ENCODE assay signal across 2 cellular contexts in the genomic region with DNA sequence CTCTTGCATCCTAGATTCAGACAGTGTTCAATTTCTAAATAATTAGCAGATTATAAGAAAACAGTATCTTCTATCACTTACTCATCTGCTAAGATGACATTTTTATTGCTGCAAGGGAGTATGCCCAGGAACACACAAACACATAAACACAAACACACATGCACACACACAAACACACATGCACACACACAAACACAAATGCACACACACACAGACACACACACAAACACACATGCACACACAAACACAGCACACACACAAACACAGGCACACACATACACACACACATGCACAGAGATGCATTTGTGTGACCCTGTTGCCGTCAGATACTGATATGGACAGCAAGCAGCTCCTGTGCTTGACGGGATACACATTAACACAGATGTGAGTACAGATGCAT.
A peak's percentile ranks its signal among the peaks of the same experiment; 100 is the strongest.
TF ChIP-seq lines count a peak whose summit lies in the region.

No MANE protein-coding gene starts in this region.

TF ChIP-seq in HEK293, 187 proteins besides CTCF, POLR2A, EP300 and RAD21:
- TF ChIP-seq, protein P1, sequence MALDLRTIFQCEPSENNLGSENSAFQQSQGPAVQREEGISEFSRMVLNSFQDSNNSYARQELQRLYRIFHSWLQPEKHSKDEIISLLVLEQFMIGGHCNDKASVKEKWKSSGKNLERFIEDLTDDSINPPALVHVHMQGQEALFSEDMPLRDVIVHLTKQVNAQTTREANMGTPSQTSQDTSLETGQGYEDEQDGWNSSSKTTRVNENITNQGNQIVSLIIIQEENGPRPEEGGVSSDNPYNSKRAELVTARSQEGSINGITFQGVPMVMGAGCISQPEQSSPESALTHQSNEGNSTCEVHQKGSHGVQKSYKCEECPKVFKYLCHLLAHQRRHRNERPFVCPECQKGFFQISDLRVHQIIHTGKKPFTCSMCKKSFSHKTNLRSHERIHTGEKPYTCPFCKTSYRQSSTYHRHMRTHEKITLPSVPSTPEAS (tag by site-specific recombination; IDR thresholded peaks at IDR 0.05) = peak; percentile 99
- no peak for TF ChIP-seq ZNF571 (tag by site-specific recombination; IDR thresholded peaks at IDR 0.05)

TF ChIP-seq in K562, 482 proteins besides CTCF, POLR2A, EP300 and RAD21:
- no peak for TF ChIP-seq CCNT2 (IDR thresholded peaks at IDR 0.05; ENCODE audit: borderline replicate concordance, extremely low read depth, insufficient read length, low read depth, low read length)
- TF ChIP-seq SUPT5H (IDR thresholded peaks at IDR 0.05) = no peak
- TF ChIP-seq, protein P2, sequence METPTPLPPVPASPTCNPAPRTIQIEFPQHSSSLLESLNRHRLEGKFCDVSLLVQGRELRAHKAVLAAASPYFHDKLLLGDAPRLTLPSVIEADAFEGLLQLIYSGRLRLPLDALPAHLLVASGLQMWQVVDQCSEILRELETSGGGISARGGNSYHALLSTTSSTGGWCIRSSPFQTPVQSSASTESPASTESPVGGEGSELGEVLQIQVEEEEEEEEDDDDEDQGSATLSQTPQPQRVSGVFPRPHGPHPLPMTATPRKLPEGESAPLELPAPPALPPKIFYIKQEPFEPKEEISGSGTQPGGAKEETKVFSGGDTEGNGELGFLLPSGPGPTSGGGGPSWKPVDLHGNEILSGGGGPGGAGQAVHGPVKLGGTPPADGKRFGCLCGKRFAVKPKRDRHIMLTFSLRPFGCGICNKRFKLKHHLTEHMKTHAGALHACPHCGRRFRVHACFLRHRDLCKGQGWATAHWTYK (CRISPR knock-in tag; IDR thresholded peaks at IDR 0.05) = no peak
- TF ChIP-seq ZNF175 (CRISPR knock-in tag; IDR thresholded peaks at IDR 0.05; ENCODE audit: low read depth) = no peak
- no peak for TF ChIP-seq ZNF384 (IDR thresholded peaks at IDR 0.05; ENCODE audit: low read depth, low read length)
- TF ChIP-seq HCFC1 (IDR thresholded peaks at IDR 0.05; ENCODE audit: low read depth, low read length) = no peak
- TF ChIP-seq, protein P3, sequence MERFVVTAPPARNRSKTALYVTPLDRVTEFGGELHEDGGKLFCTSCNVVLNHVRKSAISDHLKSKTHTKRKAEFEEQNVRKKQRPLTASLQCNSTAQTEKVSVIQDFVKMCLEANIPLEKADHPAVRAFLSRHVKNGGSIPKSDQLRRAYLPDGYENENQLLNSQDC (CRISPR knock-in tag; IDR thresholded peaks at IDR 0.05) = no peak
- no peak for TF ChIP-seq MAFK (IDR thresholded peaks at IDR 0.05; ENCODE audit: low read length)
